ENCODE assay signal across 13 cellular contexts in the genomic region with DNA sequence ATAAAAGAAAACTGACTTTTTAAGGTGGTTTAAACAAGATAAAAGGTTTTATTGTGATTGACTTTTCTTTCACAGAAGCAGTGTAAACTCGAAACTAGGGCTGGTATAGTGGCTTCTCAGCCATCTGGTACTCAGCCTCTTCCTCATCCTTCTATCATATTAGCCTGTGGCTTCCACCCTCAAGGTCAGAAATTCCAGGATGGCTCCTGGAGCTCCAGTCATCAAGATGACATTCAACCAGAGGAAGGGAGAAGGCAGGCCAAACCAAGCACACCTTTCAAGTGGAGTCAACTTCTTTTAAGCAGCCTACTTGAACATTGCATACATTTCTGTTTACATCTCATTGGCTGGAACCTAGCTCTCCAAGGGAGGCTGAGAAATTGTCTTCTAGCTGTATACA. TPM values are rescaled to one million over a fixed set of nuclear protein-coding genes. Genes with fewer than 3 reads are reported as not detected.
DNase-seq lines count a peak whose midpoint lies in the region; ATAC-seq and TF ChIP-seq lines count a peak whose summit lies in the region.
"Had no signal": no experiment of that assay in that cellular context is flagged by ENCODE, and none has a peak within 500 bp of the region (broad histone marks: within the 10 kb centered on the region; RNA-seq: fewer than 3 reads in every experiment).

No MANE protein-coding gene starts in this region.

- no peak overlapping the region for H3K4me3 ChIP-seq in heart right ventricle
- H3K4me3 ChIP-seq in urinary bladder (ENCODE audit: low read depth, low read length): no peak overlapping the region

- H3K27me3 ChIP-seq in heart right ventricle: no peaks in the 10 kb centered on the region

- peak overlapping the region; percentile 99 for H3K4me3 Mint-ChIP-seq in natural killer cell treated with Interleukin-12 subunit alpha and Interleukin-12 subunit beta and Interleukin-15 and Interleukin-18, amount 100 ng/mL, for 72 hours

- H3K27ac ChIP-seq in heart right ventricle (peak overlapping the region; percentile 84 to 94 (median 91)), caudate nucleus (ENCODE audit: low read depth, low read length) (peak overlapping the region; percentile 72), urinary bladder (ENCODE audit: low read depth) (peak overlapping the region; percentile 26)

- no peak overlapping the region for H3K27ac Mint-ChIP-seq in natural killer cell treated with Interleukin-12 subunit alpha and Interleukin-12 subunit beta and Interleukin-15 and Interleukin-18, amount 100 ng/mL, for 72 hours

- TF ChIP-seq CTCF in heart right ventricle (IDR thresholded peaks at IDR 0.05): no peak

- intact Hi-C loops in heart right ventricle (cut with DNase I) (loop anchor here in 1 of 10 donors (1.0 kb wide), 1 partner anchor 9 kb away; the partner anchor contains the start of gene TLNRD1), Right ventricle myocardium superior (cut with DNase I) (no loop called here), sciatic nerve (cut with DNase I) (no loop called here)

- H3K4me1 ChIP-seq in heart right ventricle: peaks cover 3 to 59% (median 52%) of the 10 kb centered on the region in 9 donors
- H3K4me1 ChIP-seq in urinary bladder (ENCODE audit: insufficient read depth): no peaks in the 10 kb centered on the region

- H3K9me3 Mint-ChIP-seq in natural killer cell treated with Interleukin-12 subunit alpha and Interleukin-12 subunit beta and Interleukin-15 and Interleukin-18, amount 100 ng/mL, for 72 hours: peaks cover under 1% of the 10 kb centered on the region
- H3K9me3 Mint-ChIP-seq: immature natural killer cell had no signal

- peaks cover 14% of the 10 kb centered on the region for H3K36me3 Mint-ChIP-seq in natural killer cell treated with Interleukin-12 subunit alpha and Interleukin-12 subunit beta and Interleukin-15 and Interleukin-18, amount 100 ng/mL, for 72 hours

- WGBS in heart right ventricle, 2 donors: 90 to 97% methylated on average over 1 of the region's 1 CpG
- WGBS in urinary bladder: 89% methylated on average over 1 of the region's 1 CpG

- no peak for DNase-seq in heart right ventricle
- no peak for DNase-seq in Right ventricle myocardium superior
- DNase-seq in caudate nucleus (lab: John Stamatoyannopoulos, UW): no peak
- no peak for DNase-seq in natural killer cell treated with Interleukin-12 subunit alpha and Interleukin-12 subunit beta and Interleukin-15 and Interleukin-18, amount 100 ng/mL, for 72 hours (ENCODE audit: low spot score)
- DNase-seq in NCI-H2196 treated with DMSO at 0.1 percent for 48 hours (lab: John Stamatoyannopoulos, UW; ENCODE audit: unreplicated experiment): no peak
- DNase-seq in cerebellum (ENCODE audit: low spot score): no peak
- DNase-seq in sciatic nerve (ENCODE audit: low spot score): no peak
- DNase-seq: amniotic stem cell, immature natural killer cell, KG1, NCI-H345 had no signal

- H3K27me3 Mint-ChIP-seq in natural killer cell treated with Interleukin-12 subunit alpha and Interleukin-12 subunit beta and Interleukin-15 and Interleukin-18, amount 100 ng/mL, for 72 hours: no peaks in the 10 kb centered on the region

- no peaks in the 10 kb centered on the region for H3K9me3 ChIP-seq in heart right ventricle

- H3K36me3 ChIP-seq in heart right ventricle (no peaks in the 10 kb centered on the region), urinary bladder (ENCODE audit: insufficient read depth) (no peaks in the 10 kb centered on the region)

- H3K4me1 Mint-ChIP-seq in natural killer cell treated with Interleukin-12 subunit alpha and Interleukin-12 subunit beta and Interleukin-15 and Interleukin-18, amount 100 ng/mL, for 72 hours (ENCODE audit: low read depth in 2 of 2): peaks cover 35% of the 10 kb centered on the region in 2 donors

- ATAC-seq in heart right ventricle: no peak
- ATAC-seq in Right ventricle myocardium superior (ENCODE audit: poor library complexity): no peak
- no peak for ATAC-seq in natural killer cell treated with Interleukin-12 subunit alpha and Interleukin-12 subunit beta and Interleukin-15 and Interleukin-18, amount 100 ng/mL, for 72 hours
- no peak for ATAC-seq in sciatic nerve
- ATAC-seq: SK-N-SH treated with all-trans-retinoic acid at 6 μM for 48 hours had no signal

RNA-seq across cellular contexts. Expression of gene MESD, which starts 1.3 kb away (rescaled TPM):
- total RNA-seq in heart right ventricle (10 to 100 TPM; 11.1 to 17.6 (median 15.2) TPM), Right ventricle myocardium superior (12.5 TPM), urinary bladder (24.8 TPM), cerebellum (22.1 TPM), sciatic nerve (35.3 TPM)
- polyA plus RNA-seq in heart right ventricle (10 to 100 TPM; 13.4 TPM), urinary bladder (17.7 TPM)
- 10 to 100 TPM; 33.7 to 35.6 TPM for total RNA-seq in natural killer cell treated with Interleukin-12 subunit alpha and Interleukin-12 subunit beta and Interleukin-15 and Interleukin-18, amount 100 ng/mL, for 72 hours

RNA-seq across cellular contexts. Expression of gene TLNRD1, which starts 9.8 kb away (rescaled TPM):
- 10 to 100 TPM in 2 of 10 donors, 1 to 10 TPM in 8; 4.3 to 19.4 (median 6.3) TPM for total RNA-seq in heart right ventricle
- 1 to 10 TPM; 5.1 to 8.5 TPM for polyA plus RNA-seq in heart right ventricle
- total RNA-seq in Right ventricle myocardium superior: 6.1 TPM
- 10 to 100 TPM; 31.8 to 40.7 TPM for total RNA-seq in natural killer cell treated with Interleukin-12 subunit alpha and Interleukin-12 subunit beta and Interleukin-15 and Interleukin-18, amount 100 ng/mL, for 72 hours
- 3.8 TPM for total RNA-seq in urinary bladder
- polyA plus RNA-seq in urinary bladder: 14.0 TPM
- 8.3 TPM for total RNA-seq in cerebellum
- total RNA-seq in sciatic nerve: 14.0 TPM

Comparison
In these comparisons a context has a peak if more than half of its experiments do, and no peak if none do; other contexts are left out.
1. H3K27ac ChIP-seq: peak in every context shown above with its lines; median percentile 91 in heart right ventricle; 72 in caudate nucleus; 26 in urinary bladder.